ENCODE assay signal across 4 cellular contexts in the genomic region with DNA sequence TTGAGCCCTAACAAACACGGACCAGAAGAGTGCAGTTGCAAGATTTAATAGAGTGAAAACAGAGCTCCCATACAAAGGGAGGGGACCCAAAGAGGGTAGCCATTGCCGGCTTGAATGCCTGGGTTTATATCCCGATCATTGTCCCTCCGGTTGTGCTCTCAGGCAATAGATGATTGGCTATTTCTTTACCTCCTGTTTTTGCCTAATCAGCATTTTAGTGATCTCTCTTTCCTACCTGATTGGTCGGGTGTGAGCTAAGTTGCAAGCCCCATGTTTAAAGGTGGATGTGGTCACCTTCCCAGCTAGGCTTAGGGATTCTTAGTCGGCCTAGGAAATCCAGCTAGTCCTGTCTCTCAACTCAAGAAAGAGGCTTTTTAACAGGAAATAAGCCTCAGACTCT.
DNase-seq lines count a peak whose midpoint lies in the region; ATAC-seq, FAIRE-seq and TF ChIP-seq lines count a peak whose summit lies in the region.
"Not testable (repeated sequence)": the region's sequence is repeated elsewhere in the genome, so short reads cannot be mapped to it uniquely, and the experiment has no call there.

No MANE protein-coding gene starts in this region.

- not testable (repeated sequence) for H3K9me3 ChIP-seq in A549; IMR-90 (ENCODE audit: control insufficient read depth, insufficient read depth, low read length); K562 (replicated peaks; ENCODE audit: control insufficient read depth, insufficient read depth, low read depth, low read length)
- peaks cover 47% of the 10 kb centered on the region for H3K9me3 ChIP-seq in HepG2 (ENCODE audit: low read length)

- not testable (repeated sequence) for H3K4me3 ChIP-seq in A549; IMR-90 (ENCODE audit: insufficient read depth, low read depth, low read length); K562; HepG2 (replicated peaks in 1 of 3; ENCODE audit: insufficient read depth in 1 of 3, low read depth in 2 of 3, low read length in 3 of 3)

- TF ChIP-seq POLR2A in A549 (IDR thresholded peaks at IDR 0.05; ENCODE audit: low read length); IMR-90 (IDR thresholded peaks at IDR 0.05; ENCODE audit: low read depth, low read length); K562 (conservative IDR thresholded peaks at IDR 0.05); HepG2 (IDR thresholded peaks at IDR 0.05; ENCODE audit: insufficient read depth in 1 of 2, low read depth in 2 of 2, low read length in 2 of 2): not testable (repeated sequence)

- BruUV-seq in IMR-90 (replicated peaks; lab: Mats Ljungman, UMichigan); K562 (replicated peaks; lab: Mats Ljungman, UMichigan); HepG2 (replicated peaks; lab: Mats Ljungman, UMichigan): not testable (repeated sequence)

- not testable (repeated sequence) for TF ChIP-seq CTCF in A549 (IDR thresholded peaks at IDR 0.05); IMR-90 (conservative IDR thresholded peaks at IDR 0.05; ENCODE audit: low read depth, low read length); K562 (IDR thresholded peaks at IDR 0.05 in 2 of 3, conservative IDR thresholded peaks at IDR 0.05 in 1 of 3; ENCODE audit: insufficient read depth in 2 of 3, low read depth in 1 of 3, low read length in 3 of 3); HepG2 (CRISPR knock-in tag; IDR thresholded peaks at IDR 0.05)

- dilution Hi-C loops in IMR-90 (cut with HindIII; ENCODE audit: low sequenced_read_pairs, unreplicated experiment), result not testable (repeated sequence)

- not testable (repeated sequence) for H3K27me3 ChIP-seq in IMR-90 (ENCODE audit: control insufficient read depth, insufficient read depth, low read length); K562 (ENCODE audit: control insufficient read depth in 2 of 2, insufficient read depth in 2 of 2, low read length in 2 of 2); HepG2 (ENCODE audit: control insufficient read depth in 1 of 2, insufficient read depth in 2 of 2, low read length in 2 of 2)

- H3K23ac ChIP-seq in IMR-90 (ENCODE audit: low read depth, low read length), result not testable (repeated sequence)

- H4K5ac ChIP-seq in IMR-90 (ENCODE audit: low read depth, low read length), result not testable (repeated sequence)

- not testable (repeated sequence) for H3K18ac ChIP-seq in IMR-90 (ENCODE audit: low read depth, low read length)

- not testable (repeated sequence) for H3K27ac ChIP-seq in A549; IMR-90 (ENCODE audit: insufficient read depth, low read length); K562 (ENCODE audit: extremely low read depth, low read depth, low read length); HepG2 (ENCODE audit: extremely low read length, insufficient read depth, low read length)

- CTCF ChIA-PET in A549 (lab: Yijun Ruan, JAX); IMR-90 (lab: Yijun Ruan, JAX); K562 (lab: Yijun Ruan, JAX; ENCODE audit: low intra/inter-chr PET ratio); HepG2 (lab: Yijun Ruan, JAX; ENCODE audit: low intra/inter-chr PET ratio, low total read pairs): not testable (repeated sequence)

- intact Hi-C loops in IMR-90 (cut with micrococcal nuclease); K562 (cut with micrococcal nuclease); HepG2 (cut with micrococcal nuclease; ENCODE audit: unreplicated experiment): not testable (repeated sequence)

- POLR2A ChIA-PET in A549 (lab: Yijun Ruan, JAX); IMR-90 (lab: Charles Lee; ENCODE audit: unreplicated experiment); K562 (lab: Yijun Ruan, JAX); HepG2 (lab: Yijun Ruan, JAX): not testable (repeated sequence)

- not testable (repeated sequence) for DNase-seq in A549 (ENCODE audit: low read depth in 1 of 2, low spot score in 1 of 2); IMR-90; K562 (ENCODE audit: extremely low read depth in 1 of 4, low spot score in 3 of 4); HepG2 (ENCODE audit: low spot score)

- not testable (repeated sequence) for H3K9me1 ChIP-seq in IMR-90 (ENCODE audit: insufficient read depth, low read length); K562 (ENCODE audit: control insufficient read depth, insufficient read depth, low read length)

- not testable (repeated sequence) for H2BK120ac ChIP-seq in IMR-90 (ENCODE audit: low read depth, low read length)

- H2AFZ ChIP-seq in IMR-90 (replicated peaks; ENCODE audit: low read length, poor library complexity); K562 (ENCODE audit: low read depth, low read length); HepG2 (ENCODE audit: low read length): not testable (repeated sequence)

- not testable (repeated sequence) for H2AK5ac ChIP-seq in IMR-90 (ENCODE audit: low read depth, low read length)

- H2AK9ac ChIP-seq in IMR-90 (replicated peaks; ENCODE audit: low read depth, low read length, poor library complexity), result not testable (repeated sequence)

- not testable (repeated sequence) for H3K56ac ChIP-seq in IMR-90 (ENCODE audit: extremely low read depth, insufficient read depth, low read length)

- not testable (repeated sequence) for H4K20me1 ChIP-seq in IMR-90 (ENCODE audit: insufficient read depth, low read length); K562 (replicated peaks; ENCODE audit: control insufficient read depth, insufficient read depth, low read length); HepG2 (ENCODE audit: insufficient read depth, low read length)

- WGBS in A549 (ENCODE audit: missing lambda C conversion rate), result 16% methylated on average over 6 of the region's 6 CpGs
- no CpG with 5 or more reads among the region's 6 CpGs for WGBS in IMR-90 (ENCODE audit: extremely low coverage in 2 of 2, insufficient read length in 1 of 2), 2 experiments
- 2% methylated on average over 5 of the region's 6 CpGs for WGBS in K562 (ENCODE audit: insufficient coverage, low coverage, missing lambda C conversion rate)
- WGBS in HepG2 (ENCODE audit: low lambda C conversion rate), result 6% methylated on average over 2 of the region's 6 CpGs

- in situ Hi-C loops in IMR-90 (cut with MboI; ENCODE audit: low sequenced_read_pairs); K562 (cut with MboI); HepG2 (cut with HindIII; ENCODE audit: extremely low pct_ligation_motif_present, low pct_unique_long_range_greater_than_20kb): not testable (repeated sequence)

- H3K4ac ChIP-seq in IMR-90 (ENCODE audit: low read depth, low read length), result not testable (repeated sequence)

- not testable (repeated sequence) for H3K4me2 ChIP-seq in A549; IMR-90 (ENCODE audit: low read depth, low read length); K562 (ENCODE audit: insufficient read depth, low read length); HepG2 (ENCODE audit: low read depth, low read length)

- not testable (repeated sequence) for H2BK15ac ChIP-seq in IMR-90 (ENCODE audit: low read depth, low read length)

- not testable (repeated sequence) for TF ChIP-seq RAD21 in A549 (conservative IDR thresholded peaks at IDR 0.05 in 1 of 2, IDR thresholded peaks at IDR 0.05 in 1 of 2); IMR-90 (IDR thresholded peaks at IDR 0.05; ENCODE audit: low read length); K562 (CRISPR knock-in tag; conservative IDR thresholded peaks at IDR 0.05 in 1 of 2, IDR thresholded peaks at IDR 0.05 in 1 of 2); HepG2 (CRISPR knock-in tag; IDR thresholded peaks at IDR 0.05)

- H3K14ac ChIP-seq in IMR-90 (replicated peaks; ENCODE audit: low read depth, low read length), result not testable (repeated sequence)

- H3K36me3 ChIP-seq in IMR-90 (ENCODE audit: control insufficient read depth, insufficient read depth, low read length); K562 (ENCODE audit: control insufficient read depth, insufficient read depth, low read length); HepG2 (replicated peaks in 1 of 2; ENCODE audit: control insufficient read depth in 1 of 2, insufficient read depth in 2 of 2, low read length in 2 of 2): not testable (repeated sequence)

- not testable (repeated sequence) for ATAC-seq in A549; IMR-90 (ENCODE audit: low read depth); K562; HepG2

- H3K9ac ChIP-seq in IMR-90 (ENCODE audit: low read depth, low read length); K562 (ENCODE audit: insufficient read depth in 1 of 2, low read depth in 2 of 2, low read length in 2 of 2); HepG2 (ENCODE audit: insufficient read depth, low read depth, low read length): not testable (repeated sequence)

- FAIRE-seq in A549 (lab: Jason Lieb, UNC); K562 (lab: Jason Lieb, UNC); HepG2 (lab: Jason Lieb, UNC): not testable (repeated sequence)

- H4K8ac ChIP-seq in IMR-90 (ENCODE audit: low read depth in 2 of 2, low read length in 2 of 2), result not testable (repeated sequence)

- H3K79me2 ChIP-seq in K562 (ENCODE audit: control insufficient read depth, insufficient read depth, low read length); HepG2 (ENCODE audit: insufficient read depth, low read length): not testable (repeated sequence)

- H3K4me1 ChIP-seq in A549; IMR-90 (ENCODE audit: control insufficient read depth, insufficient read depth, low read length); K562 (replicated peaks in 1 of 2; ENCODE audit: control insufficient read depth in 2 of 2, insufficient read depth in 2 of 2, low read length in 2 of 2); HepG2 (ENCODE audit: insufficient read depth, low read length): not testable (repeated sequence)

- H2BK5ac ChIP-seq in IMR-90 (ENCODE audit: low read depth, low read length, poor library complexity, severe bottlenecking), result not testable (repeated sequence)

- not testable (repeated sequence) for TF ChIP-seq EP300 in A549 (IDR thresholded peaks at IDR 0.05); K562 (IDR thresholded peaks at IDR 0.05; ENCODE audit: low read length); HepG2 (IDR thresholded peaks at IDR 0.05; ENCODE audit: low read depth in 2 of 2, low read length in 2 of 2); HepG2 (CRISPR knock-in tag; IDR thresholded peaks at IDR 0.05; ENCODE audit: borderline replicate concordance)

- not testable (repeated sequence) for H4K91ac ChIP-seq in IMR-90 (ENCODE audit: insufficient read depth, low read depth, low read length)

- H3K79me1 ChIP-seq in IMR-90 (ENCODE audit: low read depth in 1 of 2, low read length in 2 of 2), result not testable (repeated sequence)

- not testable (repeated sequence) for H2BK20ac ChIP-seq in IMR-90 (ENCODE audit: low read depth, low read length)
